In genomic region chr12:11712491-11712890, GRCh38 we compare ENCODE assay signal across 17 cellular contexts.
A peak's percentile ranks its signal among the peaks of the same experiment; 100 is the strongest.
DNase-seq lines count a peak whose midpoint lies in the region; ATAC-seq, FAIRE-seq and TF ChIP-seq lines count a peak whose summit lies in the region.
"Had no signal": no experiment of that assay in that cellular context is flagged by ENCODE, and none has a peak within 500 bp of the region (broad histone marks: within the 10 kb centered on the region; RNA-seq: fewer than 3 reads in every experiment).

No MANE protein-coding gene starts in this region.

- TF ChIP-seq RAD21 in HepG2 (CRISPR knock-in tag; IDR thresholded peaks at IDR 0.05): no peak
- no peak for TF ChIP-seq RAD21 in K562 (CRISPR knock-in tag; conservative IDR thresholded peaks at IDR 0.05 in 1 of 2, IDR thresholded peaks at IDR 0.05 in 1 of 2)

- no peak for TF ChIP-seq EP300 in HepG2 (IDR thresholded peaks at IDR 0.05; ENCODE audit: low read depth in 2 of 2, low read length in 2 of 2)
- no peak for TF ChIP-seq EP300 in HepG2 (CRISPR knock-in tag; IDR thresholded peaks at IDR 0.05; ENCODE audit: borderline replicate concordance)
- TF ChIP-seq EP300 in K562 (IDR thresholded peaks at IDR 0.05; ENCODE audit: low read length): no peak
- no peak for TF ChIP-seq EP300 in sigmoid colon (IDR thresholded peaks at IDR 0.05)

- in situ Hi-C loops in HepG2 (cut with HindIII; ENCODE audit: extremely low pct_ligation_motif_present, low pct_unique_long_range_greater_than_20kb): no loop called here
- in situ Hi-C loops in K562 (cut with MboI): no loop called here
- in situ Hi-C loops in HAP-1 (cut with MboI; ENCODE audit: low sequenced_read_pairs): no loop called here

- TF ChIP-seq POLR2A in HepG2 (IDR thresholded peaks at IDR 0.05; ENCODE audit: insufficient read depth in 1 of 2, low read depth in 2 of 2, low read length in 2 of 2) (no peak), right lobe of liver (IDR thresholded peaks at IDR 0.05) (no peak), K562 (conservative IDR thresholded peaks at IDR 0.05) (no peak), sigmoid colon (IDR thresholded peaks at IDR 0.05) (no peak)

- H3K4me2 ChIP-seq in HepG2 (ENCODE audit: low read depth, low read length) (peak overlapping the region; percentile 50; the same call in 1 of the 2 replicates), K562 (ENCODE audit: insufficient read depth, low read length) (no peak overlapping the region)
- H3K4me2 ChIP-seq: PC-9 had no signal

- no peak overlapping the region for H3K27ac ChIP-seq in HepG2 (ENCODE audit: extremely low read length, insufficient read depth, low read length)
- H3K27ac ChIP-seq in right lobe of liver: no peak overlapping the region
- H3K27ac ChIP-seq in K562 (ENCODE audit: extremely low read depth, low read depth, low read length): no peak overlapping the region
- H3K27ac ChIP-seq in sigmoid colon: peak overlapping the region in 3 of 4 donors; percentile 19 to 90 (median 87)
- H3K27ac ChIP-seq: PC-9 had no signal

- H3K4me1 ChIP-seq in HepG2 (ENCODE audit: insufficient read depth, low read length) (peaks cover 44% of the 10 kb centered on the region), right lobe of liver (peaks cover 0 to 52% (median 6%) of the 10 kb centered on the region in 4 donors), K562 (replicated peaks in 1 of 2; ENCODE audit: control insufficient read depth in 2 of 2, insufficient read depth in 2 of 2, low read length in 2 of 2) (no peaks in the 10 kb centered on the region; a peak in 1 of 5 replicates), sigmoid colon (peaks cover 0 to 79% (median 63%) of the 10 kb centered on the region in 4 donors), HAP-1 (no peaks in the 10 kb centered on the region)

- H3K9me3 ChIP-seq in HepG2 (ENCODE audit: low read length): no peaks in the 10 kb centered on the region
- no peaks in the 10 kb centered on the region for H3K9me3 ChIP-seq in right lobe of liver
- H3K9me3 ChIP-seq in K562 (replicated peaks; ENCODE audit: control insufficient read depth, insufficient read depth, low read depth, low read length): no peaks in the 10 kb centered on the region
- no peaks in the 10 kb centered on the region for H3K9me3 ChIP-seq in sigmoid colon
- H3K9me3 ChIP-seq in HAP-1: no peaks in the 10 kb centered on the region

- 97% methylated on average over 6 of the region's 6 CpGs for WGBS in HepG2 (ENCODE audit: low lambda C conversion rate)
- 100% methylated on average over 2 of the region's 6 CpGs for WGBS in right lobe of liver (ENCODE audit: insufficient coverage, low coverage, low lambda C conversion rate, missing lambda C conversion rate)
- 46% methylated on average over 6 of the region's 6 CpGs for WGBS in K562 (ENCODE audit: insufficient coverage, low coverage, missing lambda C conversion rate)
- 96 to 98% methylated on average over 6 of the region's 6 CpGs for WGBS in sigmoid colon, 2 donors

- no peak overlapping the region for H3K9ac ChIP-seq in HepG2 (ENCODE audit: insufficient read depth, low read depth, low read length)
- H3K9ac ChIP-seq in K562 (ENCODE audit: insufficient read depth in 1 of 2, low read depth in 2 of 2, low read length in 2 of 2): no peak overlapping the region

- no TSS peak for BruUV-seq in HepG2 (replicated peaks; lab: Mats Ljungman, UMichigan)
- BruUV-seq in K562 (replicated peaks; lab: Mats Ljungman, UMichigan): no TSS peak

- intact Hi-C loops in HepG2 (cut with micrococcal nuclease; ENCODE audit: unreplicated experiment): no loop called here
- intact Hi-C loops in right lobe of liver (cut with DNase I): no loop called here
- intact Hi-C loops in K562 (cut with micrococcal nuclease): no loop called here
- intact Hi-C loops in sigmoid colon (cut with DNase I): no loop called here

- H3K27me3 ChIP-seq in HepG2 (ENCODE audit: control insufficient read depth in 1 of 2, insufficient read depth in 2 of 2, low read length in 2 of 2): no peaks in the 10 kb centered on the region
- no peaks in the 10 kb centered on the region for H3K27me3 ChIP-seq in right lobe of liver
- H3K27me3 ChIP-seq in K562 (ENCODE audit: control insufficient read depth in 2 of 2, insufficient read depth in 2 of 2, low read length in 2 of 2): no peaks in the 10 kb centered on the region
- H3K27me3 ChIP-seq in sigmoid colon: no peaks in the 10 kb centered on the region
- no peaks in the 10 kb centered on the region for H3K27me3 ChIP-seq in HAP-1 (ENCODE audit: low read depth)

- no peak for ATAC-seq in HepG2
- no peak for ATAC-seq in right lobe of liver
- no peak for ATAC-seq in K562

- no peaks in the 10 kb centered on the region for H3K9me1 ChIP-seq in K562 (ENCODE audit: control insufficient read depth, insufficient read depth, low read length)

- H3K79me2 ChIP-seq in HepG2 (ENCODE audit: insufficient read depth, low read length) (no peaks in the 10 kb centered on the region), K562 (ENCODE audit: control insufficient read depth, insufficient read depth, low read length) (no peaks in the 10 kb centered on the region)

- no peaks in the 10 kb centered on the region for H4K20me1 ChIP-seq in HepG2 (ENCODE audit: insufficient read depth, low read length)
- no peaks in the 10 kb centered on the region for H4K20me1 ChIP-seq in K562 (replicated peaks; ENCODE audit: control insufficient read depth, insufficient read depth, low read length)

- CTCF ChIA-PET in HepG2 (lab: Yijun Ruan, JAX; ENCODE audit: low intra/inter-chr PET ratio, low total read pairs) (no interaction called here), K562 (lab: Yijun Ruan, JAX; ENCODE audit: low intra/inter-chr PET ratio) (no interaction called here)

- H3K4me3 ChIP-seq in HepG2 (replicated peaks in 1 of 3; ENCODE audit: insufficient read depth in 1 of 3, low read depth in 2 of 3, low read length in 3 of 3) (no peak overlapping the region), right lobe of liver (no peak overlapping the region), K562 (no peak overlapping the region), sigmoid colon (no peak overlapping the region), HAP-1 (no peak overlapping the region)
- H3K4me3 ChIP-seq: PC-9 had no signal

- POLR2A ChIA-PET in HepG2 (lab: Yijun Ruan, JAX): no interaction called here
- POLR2A ChIA-PET in K562 (lab: Yijun Ruan, JAX): no interaction called here

- H2AFZ ChIP-seq in HepG2 (ENCODE audit: low read length) (no peak overlapping the region), K562 (ENCODE audit: low read depth, low read length) (no peak overlapping the region)
- H2AFZ ChIP-seq: PC-9 had no signal

- FAIRE-seq in HepG2 (lab: Jason Lieb, UNC) (no peak), K562 (lab: Jason Lieb, UNC) (no peak)

- H3K36me3 ChIP-seq in HepG2 (replicated peaks in 1 of 2; ENCODE audit: control insufficient read depth in 1 of 2, insufficient read depth in 2 of 2, low read length in 2 of 2) (no peaks in the 10 kb centered on the region), right lobe of liver (no peaks in the 10 kb centered on the region), K562 (ENCODE audit: control insufficient read depth, insufficient read depth, low read length) (no peaks in the 10 kb centered on the region), sigmoid colon (no peaks in the 10 kb centered on the region), HAP-1 (replicated peaks) (no peaks in the 10 kb centered on the region)

- no peak for TF ChIP-seq CTCF in HepG2 (CRISPR knock-in tag; IDR thresholded peaks at IDR 0.05)
- no peak for TF ChIP-seq CTCF in right lobe of liver (IDR thresholded peaks at IDR 0.05)
- TF ChIP-seq CTCF in K562 (IDR thresholded peaks at IDR 0.05 in 2 of 3, conservative IDR thresholded peaks at IDR 0.05 in 1 of 3; ENCODE audit: insufficient read depth in 2 of 3, low read depth in 1 of 3, low read length in 3 of 3): no peak
- no peak for TF ChIP-seq CTCF in sigmoid colon (IDR thresholded peaks at IDR 0.05)

- DNase-seq in HepG2 (ENCODE audit: low spot score): no peak
- no peak for DNase-seq in right lobe of liver
- no peak for DNase-seq in K562 (ENCODE audit: extremely low read depth in 1 of 4, low spot score in 3 of 4)
- DNase-seq in sigmoid colon: no peak
- no peak for DNase-seq in activated CD4-positive, CD25-positive, alpha-beta regulatory T cell treated with anti-CD3 and anti-CD28 coated beads, Interleukin-2, amount 50 U/mL, for 72 hours
- no peak for DNase-seq in HAP-1 (ENCODE audit: low spot score in 2 of 2)
- DNase-seq in HT-29 (ENCODE audit: low spot score): no peak
- DNase-seq: AML-193; Calu3; CD4-positive, alpha-beta T cell; DMS79; KG1; NCI-H1092; NCI-H1694 treated with DMSO at 0.1 percent for 48 hours; NCI-H446; NCI-H748 treated with DMSO at 0.1 percent for 48 hours; PC-9 had no signal

TF ChIP-seq in HepG2, 621 proteins besides CTCF, POLR2A, EP300 and RAD21 (continues in another document):
- no peak for TF ChIP-seq ZNF136 (CRISPR knock-in tag; IDR thresholded peaks at IDR 0.05; ENCODE audit: low read depth)
- TF ChIP-seq THRA (CRISPR knock-in tag; IDR thresholded peaks at IDR 0.05; ENCODE audit: borderline replicate concordance): no peak
- no peak for TF ChIP-seq ZSCAN25 (CRISPR knock-in tag; IDR thresholded peaks at IDR 0.05)
- 0 out of 2 replicates have a peak, but pooled peaks have one; percentile 35 for TF ChIP-seq SMYD3 (CRISPR knock-in tag; IDR thresholded peaks at IDR 0.05)

TF ChIP-seq in K562, 482 proteins besides CTCF, POLR2A, EP300 and RAD21:
- no peak for TF ChIP-seq ZBTB8A (IDR thresholded peaks at IDR 0.05; ENCODE audit: partially characterized antibody)
- peak; percentile 98 for TF ChIP-seq ZNF134 (CRISPR knock-in tag; conservative IDR thresholded peaks at IDR 0.05)
- TF ChIP-seq HDAC1 (IDR thresholded peaks at IDR 0.05): no peak
- no peak for TF ChIP-seq ARID2 (IDR thresholded peaks at IDR 0.05)
- peak; percentile 34 for TF ChIP-seq RBM25 (IDR thresholded peaks at IDR 0.05; ENCODE audit: low read depth, low read length, severe bottlenecking)
- no peak for TF ChIP-seq MIER1 (IDR thresholded peaks at IDR 0.05; ENCODE audit: low read depth)
- TF ChIP-seq BRCA1 (IDR thresholded peaks at IDR 0.05): no peak
- no peak for TF ChIP-seq BRCA1 (CRISPR knock-in tag; IDR thresholded peaks at IDR 0.05)
- TF ChIP-seq NR1H2 (CRISPR knock-in tag; IDR thresholded peaks at IDR 0.05): no peak
- no peak for TF ChIP-seq ARHGAP35 (IDR thresholded peaks at IDR 0.05; ENCODE audit: partially characterized antibody)
- TF ChIP-seq PPARD (CRISPR knock-in tag; IDR thresholded peaks at IDR 0.05): no peak
- TF ChIP-seq MAFG (tag; conservative IDR thresholded peaks at IDR 0.05): no peak

Comparison
In these comparisons a context has a peak if more than half of its experiments do, and no peak if none do; other contexts are left out.
1. H3K27ac ChIP-seq: peak in sigmoid colon (3 of 4); none in HepG2 (single experiment), right lobe of liver (0 of 3) and K562 (single experiment).
2. Of the 241 proteins assayed by ChIP-seq in both HepG2 and K562: peak only in HepG2: ARID2; only in K562: none; in both: none; in neither: 240.